Comparison of ENCODE assay signal across 1 cellular context in the genomic region with DNA sequence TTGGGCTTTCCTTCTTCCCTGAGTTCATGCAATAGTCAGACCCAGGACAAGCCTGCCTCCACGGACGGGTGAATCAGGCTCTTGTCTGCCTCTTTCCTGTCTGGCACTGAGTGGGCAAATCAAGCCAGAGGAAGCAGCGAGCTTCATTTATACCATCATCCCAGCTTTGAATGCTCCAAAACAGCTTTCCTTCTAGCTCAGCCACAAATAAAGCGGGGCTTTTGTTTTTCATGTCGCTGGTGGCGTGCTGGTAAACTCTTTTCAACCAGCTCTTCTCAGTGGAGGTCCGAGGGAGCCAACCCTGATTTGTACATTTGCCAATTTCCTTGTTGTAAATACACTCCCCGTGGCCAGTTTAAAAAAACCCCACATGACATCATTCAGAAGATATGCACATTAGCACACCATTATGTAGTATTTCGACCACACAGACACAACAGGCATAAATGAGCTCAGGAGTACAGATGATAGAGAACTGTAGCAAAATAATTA.
TF ChIP-seq lines count a peak whose summit lies in the region.

No MANE protein-coding gene starts in this region.

TF ChIP-seq in liver, 16 proteins besides CTCF, POLR2A, EP300 and RAD21 (continued from another document):
- TF ChIP-seq, protein P1, sequence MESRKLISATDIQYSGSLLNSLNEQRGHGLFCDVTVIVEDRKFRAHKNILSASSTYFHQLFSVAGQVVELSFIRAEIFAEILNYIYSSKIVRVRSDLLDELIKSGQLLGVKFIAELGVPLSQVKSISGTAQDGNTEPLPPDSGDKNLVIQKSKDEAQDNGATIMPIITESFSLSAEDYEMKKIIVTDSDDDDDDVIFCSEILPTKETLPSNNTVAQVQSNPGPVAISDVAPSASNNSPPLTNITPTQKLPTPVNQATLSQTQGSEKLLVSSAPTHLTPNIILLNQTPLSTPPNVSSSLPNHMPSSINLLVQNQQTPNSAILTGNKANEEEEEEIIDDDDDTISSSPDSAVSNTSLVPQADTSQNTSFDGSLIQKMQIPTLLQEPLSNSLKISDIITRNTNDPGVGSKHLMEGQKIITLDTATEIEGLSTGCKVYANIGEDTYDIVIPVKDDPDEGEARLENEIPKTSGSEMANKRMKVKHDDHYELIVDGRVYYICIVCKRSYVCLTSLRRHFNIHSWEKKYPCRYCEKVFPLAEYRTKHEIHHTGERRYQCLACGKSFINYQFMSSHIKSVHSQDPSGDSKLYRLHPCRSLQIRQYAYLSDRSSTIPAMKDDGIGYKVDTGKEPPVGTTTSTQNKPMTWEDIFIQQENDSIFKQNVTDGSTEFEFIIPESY (IDR thresholded peaks at IDR 0.05): no peak
- TF ChIP-seq HNF4G (IDR thresholded peaks at IDR 0.05) (no peak), HNF4A (conservative IDR thresholded peaks at IDR 0.05) (no peak), RXRA (IDR thresholded peaks at IDR 0.05) (peak in 1 of 2 donors; percentile 26)
- TF ChIP-seq, protein P2, sequence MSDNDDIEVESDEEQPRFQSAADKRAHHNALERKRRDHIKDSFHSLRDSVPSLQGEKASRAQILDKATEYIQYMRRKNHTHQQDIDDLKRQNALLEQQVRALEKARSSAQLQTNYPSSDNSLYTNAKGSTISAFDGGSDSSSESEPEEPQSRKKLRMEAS (IDR thresholded peaks at IDR 0.05): no peak
- TF ChIP-seq, protein P3, sequence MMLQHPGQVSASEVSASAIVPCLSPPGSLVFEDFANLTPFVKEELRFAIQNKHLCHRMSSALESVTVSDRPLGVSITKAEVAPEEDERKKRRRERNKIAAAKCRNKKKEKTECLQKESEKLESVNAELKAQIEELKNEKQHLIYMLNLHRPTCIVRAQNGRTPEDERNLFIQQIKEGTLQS (IDR thresholded peaks at IDR 0.05): peak; percentile 13
